ENCODE assay signal across 8 cellular contexts in the genomic region with DNA sequence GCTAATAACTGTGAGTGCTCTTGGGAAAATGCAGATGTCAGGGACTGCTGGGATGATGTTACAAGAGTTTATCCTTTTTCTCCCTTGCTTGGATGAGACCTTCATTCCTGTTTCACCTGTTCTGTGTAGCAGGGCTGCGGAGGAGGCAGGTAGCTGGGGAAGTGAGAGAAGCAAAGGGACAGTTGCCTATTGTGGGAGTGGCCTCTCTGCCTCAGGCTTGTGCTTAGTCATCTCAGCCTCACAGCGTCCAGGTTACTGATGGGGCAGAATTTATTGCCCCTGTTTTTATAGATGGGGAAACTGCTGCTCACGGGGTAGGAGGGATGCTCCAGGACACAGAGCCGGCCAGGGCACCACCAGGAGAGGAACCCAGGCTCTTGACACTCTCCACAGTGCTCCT. TPM values are rescaled to one million over a fixed set of nuclear protein-coding genes. Genes with fewer than 3 reads are reported as not detected.
DNase-seq lines count a peak whose midpoint lies in the region; FAIRE-seq lines count a peak whose summit lies in the region.

No MANE protein-coding gene starts in this region.

- DNase-seq in Caki2 (ENCODE audit: low read depth): peak; percentile 57
- DNase-seq in HPDE6-E6E7 (ENCODE audit: extremely low spot score): peak; percentile 74
- peak; percentile 11 for DNase-seq in adipocyte (ENCODE audit: low read depth)
- peak; percentile 75 for DNase-seq in kidney tubule cell (ENCODE audit: low spot score)
- DNase-seq in urothelium cell line (ENCODE audit: low spot score): peak; percentile 53
- DNase-seq in SW 1271 (lab: John Stamatoyannopoulos, UW): no peak
- DNase-seq in activated gamma-delta T cell (lab: John Stamatoyannopoulos, UW): no peak
- DNase-seq in Kasumi-1 (lab: John Stamatoyannopoulos, UW): no peak

- in situ Hi-C loops in Caki2 (cut with HindIII; ENCODE audit: low pct_unique_long_range_greater_than_20kb, low sequenced_read_pairs): no loop called here

- no peak overlapping the region for H3K4me3 ChIP-seq in adipocyte (ENCODE audit: low read length)

- H3K36me3 ChIP-seq in adipocyte (ENCODE audit: control insufficient read depth, insufficient read depth, low read length, severe bottlenecking): no peaks in the 10 kb centered on the region

- no peaks in the 10 kb centered on the region for H3K27me3 ChIP-seq in adipocyte (replicated peaks; ENCODE audit: control insufficient read depth, insufficient read depth, low read length)

- H3K4me1 ChIP-seq in adipocyte (ENCODE audit: control insufficient read depth, insufficient read depth, low read length): peaks cover 20% of the 10 kb centered on the region

- FAIRE-seq in urothelium cell line (lab: Jason Lieb, UNC): no peak

- no peak overlapping the region for H3K9ac ChIP-seq in adipocyte (ENCODE audit: low read length)

- no peaks in the 10 kb centered on the region for H3K9me3 ChIP-seq in adipocyte (ENCODE audit: control insufficient read depth, low read length)

RNA-seq across cellular contexts. Expression of a gene that starts 1.7 kb away (rescaled TPM):
- total RNA-seq in Caki2 (2014; rRNA removed; shearing (Covaris generic); ENCODE audit: low replicate concordance): 16.0 and 28.4 TPM in 2 replicates

RNA-seq across cellular contexts. Expression of a gene that starts 43.2 kb away (rescaled TPM):
- not detected in 2 replicates for total RNA-seq in Caki2 (2014; rRNA removed; shearing (Covaris generic); ENCODE audit: low replicate concordance)

RNA-seq across cellular contexts. Expression of a gene that starts 53.7 kb away (rescaled TPM):
- 66.6 and 80.4 TPM in 2 replicates for total RNA-seq in Caki2 (2014; rRNA removed; shearing (Covaris generic); ENCODE audit: low replicate concordance)

Comparison
In these comparisons a context has a peak if more than half of its experiments do, and no peak if none do; other contexts are left out.
1. DNase-seq: peak in Caki2 (single experiment), HPDE6-E6E7 (single experiment), adipocyte (single experiment), kidney tubule cell (single experiment) and urothelium cell line (single experiment); none in SW 1271 (0 of 2), activated gamma-delta T cell (single experiment) and Kasumi-1 (0 of 2).